16 cellular contexts compared by ENCODE assay signal in genomic region chr1:61424382-61424781, GRCh38.
A peak's percentile ranks its signal among the peaks of the same experiment; 100 is the strongest.
DNase-seq lines count a peak whose midpoint lies in the region; ATAC-seq and TF ChIP-seq lines count a peak whose summit lies in the region.
"Had no signal": no experiment of that assay in that cellular context is flagged by ENCODE, and none has a peak within 500 bp of the region (broad histone marks: within the 10 kb centered on the region; RNA-seq: fewer than 3 reads in every experiment).

No MANE protein-coding gene starts in this region.

- DNase-seq in HCT116 (ENCODE audit: low read depth, low spot score) (peak; percentile 10), LNCaP clone FGC (ENCODE audit: low read depth) (peak; percentile 70), PC-3 (peak; percentile 89), left kidney (ENCODE audit: low read depth, low spot score) (peak; percentile 71), smooth muscle cell (lab: John Stamatoyannopoulos, UW; ENCODE audit: unreplicated experiment) (no peak)
- DNase-seq: amniotic stem cell; midbrain; MM.1S; NCI-H345; OCI-M1; sigmoid colon; stimulated activated CD4-positive, alpha-beta T cell treated with anti-CD3 and anti-CD28 coated beads, Interleukin-4, amount 100 ng/mL, for 1 hour; stimulated activated CD8-positive, alpha-beta memory T cell treated with anti-CD3 and anti-CD28 coated beads, Interleukin-4, amount 100 ng/mL, for 48 hours had no signal

- H3K4me3 ChIP-seq in HCT116 (replicated peaks in 1 of 2; ENCODE audit: low read depth in 1 of 2, low read length in 2 of 2) (no peak overlapping the region), LNCaP clone FGC (ENCODE audit: low read depth, low read length) (no peak overlapping the region), PC-3 (ENCODE audit: low read length) (no peak overlapping the region), smooth muscle cell (no peak overlapping the region)
- H3K4me3 ChIP-seq: sigmoid colon had no signal

- no peaks in the 10 kb centered on the region for H3K9me3 ChIP-seq in HCT116 (ENCODE audit: control insufficient read depth in 1 of 2, insufficient read depth in 1 of 2, low read depth in 1 of 2, low read length in 2 of 2)
- no peaks in the 10 kb centered on the region for H3K9me3 ChIP-seq in PC-3 (ENCODE audit: low read length)
- no peaks in the 10 kb centered on the region for H3K9me3 ChIP-seq in smooth muscle cell (replicated peaks; ENCODE audit: low read depth)
- H3K9me3 ChIP-seq: neutrophil, sigmoid colon had no signal

- CTCF ChIA-PET in HCT116 (lab: Charles Lee) (no interaction called here), PC-3 (lab: Charles Lee) (no interaction called here)

- no peak for TF ChIP-seq RAD21 in HCT116 (IDR thresholded peaks at IDR 0.05; ENCODE audit: low read depth)

- ATAC-seq in HCT116 (no peak; the same call in 1 of the 2 replicates), PC-3 (peak; percentile 69), GM21529 (IDR thresholded peaks at IDR 0.05; ENCODE audit: unreplicated experiment) (no peak), HG03342 (IDR thresholded peaks at IDR 0.05; ENCODE audit: unreplicated experiment) (no peak)

- no peak overlapping the region for H2AFZ ChIP-seq in HCT116 (ENCODE audit: low read depth, low read length, poor library complexity, severe bottlenecking)
- no peak overlapping the region for H2AFZ ChIP-seq in PC-3 (ENCODE audit: low read length)
- no peak overlapping the region for H2AFZ ChIP-seq in smooth muscle cell (ENCODE audit: low read depth)

- H3K27ac ChIP-seq in HCT116 (ENCODE audit: low read depth, low read length) (no peak overlapping the region), PC-3 (ENCODE audit: low read length) (peak overlapping the region; percentile 23), smooth muscle cell (ENCODE audit: low read depth) (no peak overlapping the region)
- H3K27ac ChIP-seq: neutrophil, sigmoid colon had no signal

- intact Hi-C loops in HCT116 (cut with micrococcal nuclease) (no loop called here), PC-3 (cut with micrococcal nuclease) (no loop called here)

- H3K79me2 ChIP-seq in HCT116 (ENCODE audit: insufficient read depth, low read length) (no peaks in the 10 kb centered on the region), PC-3 (ENCODE audit: low read length) (no peaks in the 10 kb centered on the region), smooth muscle cell (ENCODE audit: low read depth) (no peaks in the 10 kb centered on the region)

- RAD21 ChIA-PET in HCT116 (lab: Charles Lee; ENCODE audit: low non-redundant PET in 1 of 2, low total read pairs in 2 of 2, uncharacterized antibody in 2 of 2, unreplicated experiment in 2 of 2): interaction anchor here in 1 of 2 experiments (0.7 kb wide), 1 partner anchor 428 kb away, joined by 4 read pairs; no protein-coding TSS in a partner anchor

- no peak overlapping the region for H3K9ac ChIP-seq in HCT116 (ENCODE audit: low read length)
- no peak overlapping the region for H3K9ac ChIP-seq in PC-3 (ENCODE audit: low read length)
- H3K9ac ChIP-seq in smooth muscle cell (ENCODE audit: low read depth): no peak overlapping the region

- TF ChIP-seq CTCF in HCT116 (IDR thresholded peaks at IDR 0.05 in 2 of 3, conservative IDR thresholded peaks at IDR 0.05 in 1 of 3; ENCODE audit: borderline replicate concordance in 1 of 3, insufficient read depth in 1 of 3, low read depth in 2 of 3, low read length in 2 of 3) (no peak), LNCaP clone FGC (IDR thresholded peaks at IDR 0.05; ENCODE audit: control insufficient read depth, extremely low read depth, insufficient read depth) (no peak), PC-3 (conservative IDR thresholded peaks at IDR 0.05; ENCODE audit: low read depth, low read length) (no peak), smooth muscle cell (IDR thresholded peaks at IDR 0.05; ENCODE audit: borderline replicate concordance, insufficient read depth, poor library complexity, severe bottlenecking) (no peak)

- 0 out of 2 replicates have a peak overlapping the region, but pooled peaks have one; percentile 10 for H3K4me2 ChIP-seq in HCT116 (ENCODE audit: low read length)
- peak overlapping the region; percentile 57 for H3K4me2 ChIP-seq in PC-3 (ENCODE audit: low read length)
- no peak overlapping the region for H3K4me2 ChIP-seq in smooth muscle cell

- H3F3A ChIP-seq in PC-3 (ENCODE audit: low read length, unreplicated experiment) (no peaks in the 10 kb centered on the region), smooth muscle cell (ENCODE audit: low read depth) (no peaks in the 10 kb centered on the region)

- no peak for TF ChIP-seq POLR2A in HCT116 (IDR thresholded peaks at IDR 0.05; ENCODE audit: borderline replicate concordance, extremely low read depth, insufficient read depth, insufficient read length)

- POLR2A ChIA-PET in HCT116 (lab: Charles Lee) (no interaction called here), PC-3 (lab: Charles Lee; ENCODE audit: unreplicated experiment) (interaction anchor here (0.7 kb wide), 1 partner anchor 413 kb away, joined by 3 read pairs; no protein-coding TSS in a partner anchor)

- BruUV-seq in HCT116 (replicated peaks; lab: Mats Ljungman, UMichigan) (no TSS peak), PC-3 (replicated peaks; lab: Mats Ljungman, UMichigan) (no TSS peak)

- H3K9me2 ChIP-seq in HCT116 (ENCODE audit: insufficient read depth): no peaks in the 10 kb centered on the region
- H3K9me2 ChIP-seq in PC-3 (replicated peaks; ENCODE audit: low read length): no peaks in the 10 kb centered on the region

- 71% methylated on average over 3 of the region's 3 CpGs for WGBS in smooth muscle cell (ENCODE audit: low lambda C conversion rate)

- no peaks in the 10 kb centered on the region for H3K36me3 ChIP-seq in HCT116 (ENCODE audit: control insufficient read depth in 1 of 2, insufficient read depth in 2 of 2, low read length in 2 of 2)
- no peaks in the 10 kb centered on the region for H3K36me3 ChIP-seq in PC-3 (ENCODE audit: low read depth, low read length)
- H3K36me3 ChIP-seq in smooth muscle cell (ENCODE audit: low read depth): no peaks in the 10 kb centered on the region
- H3K36me3 ChIP-seq: neutrophil, sigmoid colon had no signal

- H3K27me3 ChIP-seq in HCT116 (ENCODE audit: insufficient read depth, low read length) (no peaks in the 10 kb centered on the region), PC-3 (ENCODE audit: low read length) (no peaks in the 10 kb centered on the region), smooth muscle cell (ENCODE audit: low read depth) (no peaks in the 10 kb centered on the region)
- H3K27me3 ChIP-seq: neutrophil, sigmoid colon had no signal

- H3K4me1 ChIP-seq in HCT116 (ENCODE audit: control insufficient read depth in 1 of 2, insufficient read depth in 2 of 2, low read length in 2 of 2): peaks cover 3 to 6% of the 10 kb centered on the region in 2 experiments; a peak in 2 of 4 replicates
- H3K4me1 ChIP-seq in PC-3 (ENCODE audit: insufficient read depth, low read length): peaks cover 23% of the 10 kb centered on the region
- H3K4me1 ChIP-seq in smooth muscle cell (ENCODE audit: low read depth): no peaks in the 10 kb centered on the region

- no peaks in the 10 kb centered on the region for H4K20me1 ChIP-seq in HCT116 (ENCODE audit: insufficient read depth)
- no peaks in the 10 kb centered on the region for H4K20me1 ChIP-seq in PC-3 (ENCODE audit: low read length)
- H4K20me1 ChIP-seq in smooth muscle cell (ENCODE audit: low read depth): no peaks in the 10 kb centered on the region

TF ChIP-seq in HCT116, 20 proteins besides CTCF, POLR2A, EP300 and RAD21:
- TF ChIP-seq EZH2phosphoT487 (IDR thresholded peaks at IDR 0.05; ENCODE audit: borderline replicate concordance) (no peak), SP1 (IDR thresholded peaks at IDR 0.05; ENCODE audit: low read depth) (peak; percentile 43)
